ENCODE assay signal across 16 cellular contexts in genomic region chr1:161985301-161985825, GRCh38. TPM values are rescaled to one million over a fixed set of nuclear protein-coding genes. Genes with fewer than 3 reads are reported as not detected.
DNase-seq lines count a peak whose midpoint lies in the region; FAIRE-seq and TF ChIP-seq lines count a peak whose summit lies in the region.
"Had no signal": no experiment of that assay in that cellular context is flagged by ENCODE, and none has a peak within 500 bp of the region (broad histone marks: within the 10 kb centered on the region; RNA-seq: fewer than 3 reads in every experiment).

No MANE protein-coding gene starts in this region.

- no peak overlapping the region for H3K14ac ChIP-seq in trophoblast cell (ENCODE audit: low read length)

- no peak overlapping the region for H2BK5ac ChIP-seq in trophoblast cell (ENCODE audit: low read depth, low read length, poor library complexity)

- H3K27me3 ChIP-seq in bronchial epithelial cell (ENCODE audit: control insufficient read depth, insufficient read depth, low read length) (peaks cover 4% of the 10 kb centered on the region), layer of hippocampus (ENCODE audit: control insufficient read depth, insufficient read depth, low read length) (no peaks in the 10 kb centered on the region), trophoblast cell (ENCODE audit: insufficient read depth, low read length) (no peaks in the 10 kb centered on the region), Peyer's patch (no peaks in the 10 kb centered on the region)
- H3K27me3 ChIP-seq: BE2C had no signal

- DNase-seq in bronchial epithelial cell (ENCODE audit: low read depth) = no peak
- DNase-seq in trophoblast cell = peak; percentile 52 to 79
- DNase-seq in head of caudate nucleus = no peak
- DNase-seq in NCI-H524 treated with DMSO at 0.1 percent for 48 hours (lab: John Stamatoyannopoulos, UW) = no peak
- no peak for DNase-seq in Peyer's patch
- DNase-seq: BE2C; CD4-positive, alpha-beta memory T cell; DMS79; EL; GOT3; H9 had no signal

- no peak overlapping the region for H4K8ac ChIP-seq in trophoblast cell (ENCODE audit: low read depth, low read length)

- H2BK12ac ChIP-seq in trophoblast cell (ENCODE audit: low read length) = no peak overlapping the region

- no peak overlapping the region for H3K18ac ChIP-seq in trophoblast cell (ENCODE audit: low read length)

- no peaks in the 10 kb centered on the region for H3K4me1 ChIP-seq in trophoblast cell (ENCODE audit: control insufficient read depth in 1 of 2, insufficient read depth in 2 of 2, low read length in 2 of 2)
- no peaks in the 10 kb centered on the region for H3K4me1 ChIP-seq in Peyer's patch
- H3K4me1 ChIP-seq: A549, BE2C had no signal

- no peak overlapping the region for H2BK120ac ChIP-seq in trophoblast cell (ENCODE audit: insufficient read depth, low read length, poor library complexity)

- no peak overlapping the region for H4K91ac ChIP-seq in trophoblast cell (ENCODE audit: low read depth, low read length)

- no peak for TF ChIP-seq POLR2A in Peyer's patch (IDR thresholded peaks at IDR 0.05)

- intact Hi-C loops in head of caudate nucleus (cut with DNase I) = no loop called here

- peaks cover 5% of the 10 kb centered on the region for H3K9me3 ChIP-seq in trophoblast cell (ENCODE audit: insufficient read depth, low read depth, low read length)
- no peaks in the 10 kb centered on the region for H3K9me3 ChIP-seq in Peyer's patch
- H3K9me3 ChIP-seq: BE2C had no signal

- H3K4me3 ChIP-seq in bronchial epithelial cell (ENCODE audit: low read depth, low read length) (no peak overlapping the region), trophoblast cell (ENCODE audit: low read depth, low read length) (no peak overlapping the region), Peyer's patch (no peak overlapping the region)
- H3K4me3 ChIP-seq: A549 had no signal

- H3K36me3 ChIP-seq in bronchial epithelial cell (ENCODE audit: control insufficient read depth, insufficient read depth, low read length) (no peaks in the 10 kb centered on the region), trophoblast cell (ENCODE audit: control insufficient read depth in 1 of 2, insufficient read depth in 2 of 2, low read length in 2 of 2) (no peaks in the 10 kb centered on the region), Peyer's patch (no peaks in the 10 kb centered on the region)
- H3K36me3 ChIP-seq: BE2C had no signal

- H3K4me2 ChIP-seq in trophoblast cell (ENCODE audit: low read length) = no peak overlapping the region
- H3K4me2 ChIP-seq: A549 had no signal

- no peaks in the 10 kb centered on the region for H3K79me2 ChIP-seq in trophoblast cell (ENCODE audit: control insufficient read depth, insufficient read depth, low read length, poor library complexity)

- no peak overlapping the region for H2AK5ac ChIP-seq in trophoblast cell (ENCODE audit: low read length)

- WGBS in trophoblast cell (ENCODE audit: extremely low coverage, insufficient coverage, insufficient read length) = no CpG with 5 or more reads among the region's 5 CpGs

- no peak overlapping the region for H3K9ac ChIP-seq in trophoblast cell (ENCODE audit: low read length)

- no peaks in the 10 kb centered on the region for H3K79me1 ChIP-seq in trophoblast cell (ENCODE audit: low read length)

- FAIRE-seq in bronchial epithelial cell (lab: Jason Lieb, UNC) = peak; percentile 64
- FAIRE-seq: A549, G401.6, GM12891 had no signal

- H4K12ac ChIP-seq in trophoblast cell (ENCODE audit: low read depth, low read length) = no peak overlapping the region

- H2AFZ ChIP-seq in trophoblast cell (ENCODE audit: insufficient read depth, low read length, poor library complexity) = no peak overlapping the region

- H3K27ac ChIP-seq in layer of hippocampus (ENCODE audit: low read depth, low read length) (peak overlapping the region; percentile 70), trophoblast cell (ENCODE audit: low read depth, low read length) (no peak overlapping the region), Peyer's patch (no peak overlapping the region)
- H3K27ac ChIP-seq: A549, C4-2B had no signal

- H3K4ac ChIP-seq in trophoblast cell (ENCODE audit: low read depth, low read length) = no peak overlapping the region

- TF ChIP-seq CTCF in bronchial epithelial cell (IDR thresholded peaks at IDR 0.05; ENCODE audit: insufficient read depth, low read length, severe bottlenecking) (no peak), Peyer's patch (IDR thresholded peaks at IDR 0.05) (no peak)

- no peak overlapping the region for H3K23ac ChIP-seq in trophoblast cell (ENCODE audit: low read length)

RNA-seq across cellular contexts. Expression of gene OLFML2B, which starts 38.3 kb away (rescaled TPM):
- not detected in 2 replicates for total RNA-seq in bronchial epithelial cell
- 0.22 and 0.33 TPM in 2 replicates for polyA plus RNA-seq in trophoblast cell (2013)
- 1 to 10 TPM in 3 of 4 donors, under 1 TPM in 1; 0.70 to 2.5 (median 1.9) TPM for total RNA-seq in Peyer's patch
- polyA plus RNA-seq: CD4-positive, alpha-beta memory T cell had no signal

Comparison
In these comparisons a context has a peak if more than half of its experiments do, and no peak if none do; other contexts are left out.
1. DNase-seq: peak in trophoblast cell (2 of 2); none in bronchial epithelial cell (single experiment), head of caudate nucleus (0 of 42), NCI-H524 treated with DMSO at 0.1 percent for 48 hours (single experiment) and Peyer's patch (0 of 3).